ENCODE assay signal across 8 cellular contexts in genomic region chr9:19946446-19947109, GRCh38.
DNase-seq lines count a peak whose midpoint lies in the region; ATAC-seq, FAIRE-seq and TF ChIP-seq lines count a peak whose summit lies in the region.

No MANE protein-coding gene starts in this region.

- no TSS peak for BruUV-seq in HCT116 (replicated peaks; lab: Mats Ljungman, UMichigan)

- TF ChIP-seq RAD21 in HCT116 (IDR thresholded peaks at IDR 0.05; ENCODE audit: low read depth) = peak; percentile 46; the same call in 1 of the 2 replicates

- no peak overlapping the region for H3K4me2 ChIP-seq in HCT116 (ENCODE audit: low read length)

- H3K27ac ChIP-seq in HCT116 (ENCODE audit: low read depth, low read length) (no peak overlapping the region), kidney (ENCODE audit: low read depth in 2 of 2, low read length in 2 of 2) (no peak overlapping the region)

- H3K9me2 ChIP-seq in HCT116 (ENCODE audit: insufficient read depth) = no peaks in the 10 kb centered on the region

- H2AFZ ChIP-seq in HCT116 (ENCODE audit: low read depth, low read length, poor library complexity, severe bottlenecking) = no peak overlapping the region

- H3K4me1 ChIP-seq in HCT116 (ENCODE audit: control insufficient read depth in 1 of 2, insufficient read depth in 2 of 2, low read length in 2 of 2) (no peaks in the 10 kb centered on the region), kidney (ENCODE audit: control insufficient read depth in 1 of 2, insufficient read depth in 1 of 2, low read depth in 1 of 2, low read length in 2 of 2) (no peaks in the 10 kb centered on the region)

- FAIRE-seq in kidney (lab: Jason Lieb, UNC) = no peak

- RAD21 ChIA-PET in HCT116 (lab: Charles Lee; ENCODE audit: low non-redundant PET in 1 of 2, low total read pairs in 2 of 2, uncharacterized antibody in 2 of 2, unreplicated experiment in 2 of 2) = no interaction called here

- no peaks in the 10 kb centered on the region for H4K20me1 ChIP-seq in HCT116 (ENCODE audit: insufficient read depth)

- TF ChIP-seq CTCF in HCT116 (IDR thresholded peaks at IDR 0.05 in 2 of 3, conservative IDR thresholded peaks at IDR 0.05 in 1 of 3; ENCODE audit: borderline replicate concordance in 1 of 3, insufficient read depth in 1 of 3, low read depth in 2 of 3, low read length in 2 of 3) = peak in 1 of 3 experiments; percentile 32; a peak in 2 of 6 replicates
- TF ChIP-seq CTCF in kidney (IDR thresholded peaks at IDR 0.05; ENCODE audit: borderline replicate concordance, extremely low read depth, insufficient read depth) = peak; percentile 18

- intact Hi-C loops in HCT116 (cut with micrococcal nuclease) = no loop called here
- intact Hi-C loops in kidney (cut with DNase I) = no loop called here
- intact Hi-C loops in Right ventricle myocardium superior (cut with DNase I) = no loop called here

- H3K27me3 ChIP-seq in HCT116 (ENCODE audit: insufficient read depth, low read length) = peaks cover 36% of the 10 kb centered on the region

- ATAC-seq in HCT116 (peak; percentile 50; the same call in 1 of the 2 replicates), HG02884 (IDR thresholded peaks at IDR 0.05; ENCODE audit: unreplicated experiment) (no peak), GM21515 (IDR thresholded peaks at IDR 0.05; ENCODE audit: unreplicated experiment) (no peak), HG03135 (IDR thresholded peaks at IDR 0.05; ENCODE audit: unreplicated experiment) (no peak), Right ventricle myocardium superior (ENCODE audit: poor library complexity) (no peak)

- CTCF ChIA-PET in HCT116 (lab: Charles Lee) = interaction anchor here (1.5 kb wide), 1 partner anchor 1164 kb away, joined by 6 read pairs; no protein-coding TSS in a partner anchor

- no peaks in the 10 kb centered on the region for H3K9me3 ChIP-seq in HCT116 (ENCODE audit: control insufficient read depth in 1 of 2, insufficient read depth in 1 of 2, low read depth in 1 of 2, low read length in 2 of 2)
- no peaks in the 10 kb centered on the region for H3K9me3 ChIP-seq in kidney (ENCODE audit: control insufficient read depth in 1 of 2, low read length in 2 of 2)

- DNase-seq in GM03348 (ENCODE audit: low spot score) (peak; percentile 16), HCT116 (ENCODE audit: low read depth, low spot score) (no peak), RKO (ENCODE audit: low spot score) (peak; percentile 41), kidney (no peak), Right ventricle myocardium superior (no peak)

- no peak for TF ChIP-seq POLR2A in HCT116 (IDR thresholded peaks at IDR 0.05; ENCODE audit: borderline replicate concordance, extremely low read depth, insufficient read depth, insufficient read length)

- no peak overlapping the region for H3K9ac ChIP-seq in HCT116 (ENCODE audit: low read length)
- no peak overlapping the region for H3K9ac ChIP-seq in kidney (ENCODE audit: low read length in 2 of 2)

- H3K36me3 ChIP-seq in HCT116 (ENCODE audit: control insufficient read depth in 1 of 2, insufficient read depth in 2 of 2, low read length in 2 of 2) (no peaks in the 10 kb centered on the region), kidney (ENCODE audit: control insufficient read depth in 1 of 2, insufficient read depth in 2 of 2, low read length in 2 of 2) (no peaks in the 10 kb centered on the region)

- H3K79me2 ChIP-seq in HCT116 (ENCODE audit: insufficient read depth, low read length) = no peaks in the 10 kb centered on the region

- POLR2A ChIA-PET in HCT116 (lab: Charles Lee) = no interaction called here

- H3K4me3 ChIP-seq in HCT116 (replicated peaks in 1 of 2; ENCODE audit: low read depth in 1 of 2, low read length in 2 of 2) (no peak overlapping the region), kidney (ENCODE audit: low read length in 2 of 2) (no peak overlapping the region)

TF ChIP-seq in HCT116, 20 proteins besides CTCF, POLR2A, EP300 and RAD21:
- TF ChIP-seq TCF7L2 (IDR thresholded peaks at IDR 0.05; ENCODE audit: borderline replicate concordance, extremely low read depth, insufficient read depth, insufficient read length) (no peak), ELF1 (IDR thresholded peaks at IDR 0.05; ENCODE audit: borderline replicate concordance, low read depth) (no peak), ATF3 (IDR thresholded peaks at IDR 0.05) (no peak), POLR2AphosphoS5 (IDR thresholded peaks at IDR 0.05; ENCODE audit: low read depth, low read length) (no peak), JUND (IDR thresholded peaks at IDR 0.05) (no peak), YY1 (IDR thresholded peaks at IDR 0.05; ENCODE audit: extremely low read depth, insufficient replicate concordance, low read depth, low read length) (no peak), SRF (IDR thresholded peaks at IDR 0.05; ENCODE audit: low read depth) (no peak), EZH2 (IDR thresholded peaks at IDR 0.05) (no peak), MAX (IDR thresholded peaks at IDR 0.05) (no peak), SIN3A (IDR thresholded peaks at IDR 0.05; ENCODE audit: low read depth) (no peak), REST (IDR thresholded peaks at IDR 0.05; ENCODE audit: low read depth) (no peak), ZFX (IDR thresholded peaks at IDR 0.05) (no peak), ZBTB33 (IDR thresholded peaks at IDR 0.05; ENCODE audit: extremely low read depth, insufficient replicate concordance, low read length) (no peak)

Comparison
In these comparisons a context has a peak if more than half of its experiments do, and no peak if none do; other contexts are left out.
1. DNase-seq: peak in GM03348 (single experiment) and RKO (single experiment); none in HCT116 (single experiment), kidney (single experiment) and Right ventricle myocardium superior (single experiment).